Comparison of ENCODE assay signal across 21 cellular contexts in the genomic region with DNA sequence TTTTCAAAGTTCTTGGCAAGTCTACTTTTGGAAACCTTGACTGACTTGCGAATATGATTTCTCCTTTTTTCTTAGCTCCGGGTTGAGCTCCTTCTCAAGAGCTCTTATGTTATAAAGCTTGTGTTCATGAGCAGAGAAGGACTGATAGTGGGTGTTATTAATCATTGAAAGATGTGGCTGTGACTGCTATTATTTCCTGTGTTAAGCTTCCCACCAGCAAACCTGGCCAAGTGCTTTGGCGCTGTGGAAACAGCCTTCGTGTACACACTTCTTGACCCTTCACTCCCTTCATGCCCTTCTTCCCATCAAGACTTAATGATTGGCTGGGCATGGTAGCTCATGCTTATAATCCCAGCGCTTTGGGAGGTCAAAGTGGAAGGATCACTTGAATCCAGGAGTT.
DNase-seq lines count a peak whose midpoint lies in the region; ATAC-seq and TF ChIP-seq lines count a peak whose summit lies in the region.
"Had no signal": no experiment of that assay in that cellular context is flagged by ENCODE, and none has a peak within 500 bp of the region (broad histone marks: within the 10 kb centered on the region; RNA-seq: fewer than 3 reads in every experiment).

No MANE protein-coding gene starts in this region.

- no peaks in the 10 kb centered on the region for H3K27me3 Mint-ChIP-seq in glutamatergic neuron (ENCODE audit: unreplicated experiment)
- H3K27me3 Mint-ChIP-seq: activated CD4-positive, alpha-beta memory T cell treated with anti-CD3 and anti-CD28 coated beads, Interleukin-2, amount 10 ng/mL, durations not matched to agents 7 days and 5 days had no signal

- no peak overlapping the region for H3K27ac Mint-ChIP-seq in glutamatergic neuron (ENCODE audit: unreplicated experiment)
- H3K27ac Mint-ChIP-seq: activated CD4-positive, alpha-beta memory T cell treated with anti-CD3 and anti-CD28 coated beads, Interleukin-2, amount 10 ng/mL, durations not matched to agents 7 days and 5 days; activated naive CD8-positive, alpha-beta T cell; T-helper 1 cell treated with Interleukin-12 subunit alpha and Interleukin-12 subunit beta and Interleukin-4 antibody, amounts not matched to agents 30 μg/mL and 1 μg/mL, for 36 hours had no signal

- H3K36me3 Mint-ChIP-seq in glutamatergic neuron (ENCODE audit: unreplicated experiment), result no peaks in the 10 kb centered on the region
- H3K36me3 Mint-ChIP-seq: activated naive CD8-positive, alpha-beta T cell had no signal

- 45 to 73% methylated on average over 5 of the region's 5 CpGs for WGBS in lung, 2 donors

- no peak for ATAC-seq in lung (ENCODE audit: insufficient read depth, low FRiP score)
- ATAC-seq: body of pancreas, left colon had no signal

- no peak for TF ChIP-seq CTCF in fibroblast of the aortic adventitia (IDR thresholded peaks at IDR 0.05; ENCODE audit: insufficient read depth, low read length)
- no peak for TF ChIP-seq CTCF in lung (IDR thresholded peaks at IDR 0.05; ENCODE audit: control extremely low read depth, extremely low read depth)
- TF ChIP-seq CTCF in glutamatergic neuron (IDR thresholded peaks at IDR 0.05; ENCODE audit: partially characterized antibody, unreplicated experiment), result no peak

- no peak overlapping the region for H3K4me3 ChIP-seq in fibroblast of the aortic adventitia (ENCODE audit: low read depth, low read length)
- H3K4me3 ChIP-seq in lung, result no peak overlapping the region
- H3K4me3 ChIP-seq: body of pancreas, SK-N-MC, uterus had no signal

- H3K4me3 Mint-ChIP-seq in glutamatergic neuron (ENCODE audit: unreplicated experiment), result no peak overlapping the region
- H3K4me3 Mint-ChIP-seq: activated CD4-positive, alpha-beta memory T cell treated with anti-CD3 and anti-CD28 coated beads, Interleukin-2, amount 10 ng/mL, durations not matched to agents 7 days and 5 days; activated naive CD8-positive, alpha-beta T cell; neural crest cell; T-helper 1 cell treated with Interleukin-12 subunit alpha and Interleukin-12 subunit beta and Interleukin-4 antibody, amounts not matched to agents 30 μg/mL and 1 μg/mL, for 36 hours had no signal

- H3K4me1 Mint-ChIP-seq in glutamatergic neuron (ENCODE audit: low read depth, unreplicated experiment), result no peaks in the 10 kb centered on the region
- H3K4me1 Mint-ChIP-seq: activated CD4-positive, alpha-beta memory T cell treated with anti-CD3 and anti-CD28 coated beads, Interleukin-2, amount 10 ng/mL, durations not matched to agents 7 days and 5 days had no signal

- H3K9me3 Mint-ChIP-seq in glutamatergic neuron (ENCODE audit: unreplicated experiment), result no peaks in the 10 kb centered on the region
- H3K9me3 Mint-ChIP-seq: activated CD4-positive, alpha-beta memory T cell treated with anti-CD3 and anti-CD28 coated beads, Interleukin-2, amount 10 ng/mL, durations not matched to agents 7 days and 5 days; T-helper 1 cell treated with Interleukin-12 subunit alpha and Interleukin-12 subunit beta and Interleukin-4 antibody, amounts not matched to agents 30 μg/mL and 1 μg/mL, for 36 hours had no signal

- H3K27me3 ChIP-seq in lung (ENCODE audit: control insufficient read depth, insufficient read depth), result no peaks in the 10 kb centered on the region
- H3K27me3 ChIP-seq: body of pancreas, uterus had no signal

- H3K27ac ChIP-seq in lung (ENCODE audit: low read depth in 1 of 2, low read length in 1 of 2) (peak overlapping the region; percentile 40 to 83), temporal lobe (ENCODE audit: low read depth, low read length) (peak overlapping the region; percentile 30)
- H3K27ac ChIP-seq: body of pancreas, SK-N-MC, uterus had no signal

- DNase-seq in astrocyte of the hippocampus (ENCODE audit: low read depth, low spot score) (peak; percentile 12), fibroblast of the aortic adventitia (ENCODE audit: low read depth) (peak; percentile 60), lung (ENCODE audit: low spot score) (no peak), glutamatergic neuron (no peak), midbrain (lab: John Stamatoyannopoulos, UW) (no peak), NCI-H526 treated with DMSO at 0.1 percent for 48 hours (lab: John Stamatoyannopoulos, UW) (no peak)
- DNase-seq: activated CD4-positive, alpha-beta memory T cell treated with anti-CD3 and anti-CD28 coated beads, Interleukin-2, amount 10 ng/mL, durations not matched to agents 7 days and 5 days; activated CD4-positive, CD25-positive, alpha-beta regulatory T cell treated with anti-CD3 and anti-CD28 coated beads, Interleukin-2, amount 50 U/mL, for 72 hours; body of pancreas; cortex of kidney; H7; left colon; NCI-H1694 treated with DMSO at 0.1 percent for 48 hours; NCI-H748 treated with DMSO at 0.1 percent for 48 hours; stimulated activated CD8-positive, alpha-beta memory T cell treated with anti-CD3 and anti-CD28 coated beads, Interleukin-4, amount 100 ng/mL, for 48 hours; uterus had no signal

- no peaks in the 10 kb centered on the region for H3K36me3 ChIP-seq in lung (ENCODE audit: control insufficient read depth in 2 of 2, insufficient read depth in 2 of 2, low read length in 2 of 2)
- H3K36me3 ChIP-seq: uterus had no signal

- H3K4me1 ChIP-seq in lung (ENCODE audit: control insufficient read depth in 2 of 2, insufficient read depth in 2 of 2, low read length in 2 of 2), result peaks cover 5 to 31% of the 10 kb centered on the region in 2 donors
- H3K4me1 ChIP-seq: uterus had no signal

- no peaks in the 10 kb centered on the region for H3K9me3 ChIP-seq in lung (ENCODE audit: control insufficient read depth in 2 of 2, insufficient read depth in 1 of 2, low read length in 1 of 2)
- H3K9me3 ChIP-seq: body of pancreas, uterus had no signal

Comparison
In these comparisons a context has a peak if more than half of its experiments do, and no peak if none do; other contexts are left out.
1. DNase-seq: peak in astrocyte of the hippocampus (single experiment) and fibroblast of the aortic adventitia (single experiment); none in lung (single experiment), glutamatergic neuron (single experiment), midbrain (single experiment) and NCI-H526 treated with DMSO at 0.1 percent for 48 hours (single experiment).